ENCODE assay signal across 25 cellular contexts in the genomic region with DNA sequence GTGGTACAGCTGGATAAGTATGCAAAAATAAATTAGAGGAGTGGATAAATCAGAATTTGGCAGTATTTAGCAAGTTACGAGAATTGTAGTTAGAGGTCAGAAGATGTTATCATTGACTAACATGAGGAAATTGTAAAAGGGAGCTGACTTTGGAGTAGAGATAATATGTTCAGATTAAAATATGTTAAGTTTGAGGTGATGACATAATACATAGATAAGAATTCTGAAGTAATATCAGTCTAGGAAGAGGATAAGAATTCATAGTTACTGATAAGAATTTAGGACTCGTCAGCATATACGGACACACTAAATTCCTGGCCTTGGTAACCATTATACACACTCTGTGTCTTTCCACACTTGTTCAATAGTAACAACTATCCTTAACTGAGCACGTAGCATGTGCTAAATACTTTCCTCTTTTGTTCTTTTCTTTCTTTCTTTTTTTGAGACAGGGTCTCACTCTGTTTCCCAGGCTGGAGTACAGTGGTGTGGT. TPM values are rescaled to one million over a fixed set of nuclear protein-coding genes. Genes with fewer than 3 reads are reported as not detected.
DNase-seq lines count a peak whose midpoint lies in the region; ATAC-seq, FAIRE-seq and TF ChIP-seq lines count a peak whose summit lies in the region.
"Had no signal": no experiment of that assay in that cellular context is flagged by ENCODE, and none has a peak within 500 bp of the region (broad histone marks: within the 10 kb centered on the region; RNA-seq: fewer than 3 reads in every experiment).

No MANE protein-coding gene starts in this region.

- no peak overlapping the region for H4K8ac ChIP-seq in trophoblast cell (ENCODE audit: low read depth, low read length)

- H4K91ac ChIP-seq in trophoblast cell (ENCODE audit: low read depth, low read length): no peak overlapping the region

- no peak overlapping the region for H3K4me3 ChIP-seq in A549
- no peak overlapping the region for H3K4me3 ChIP-seq in brain microvascular endothelial cell (ENCODE audit: low read depth, low read length)
- no peak overlapping the region for H3K4me3 ChIP-seq in trophoblast cell (ENCODE audit: low read depth, low read length)
- H3K4me3 ChIP-seq in H7 (ENCODE audit: insufficient read depth, low read depth, low read length): no peak overlapping the region
- H3K4me3 ChIP-seq: BLaER1 treated with 17β-estradiol and CSF1 and Interleukin-3, amounts not matched to agents 10 nM and 100 nM had no signal

- TF ChIP-seq EP300 in A549 (IDR thresholded peaks at IDR 0.05): no peak

- no peak for ATAC-seq in A549
- ATAC-seq: HCT116 had no signal

- TF ChIP-seq RAD21 in A549 (conservative IDR thresholded peaks at IDR 0.05 in 1 of 2, IDR thresholded peaks at IDR 0.05 in 1 of 2): no peak

- H3K9me3 ChIP-seq in A549: no peaks in the 10 kb centered on the region
- H3K9me3 ChIP-seq in trophoblast cell (ENCODE audit: insufficient read depth, low read depth, low read length): no peaks in the 10 kb centered on the region
- H3K9me3 ChIP-seq: BE2C; BLaER1 treated with 17β-estradiol and CSF1 and Interleukin-3, amounts not matched to agents 10 nM and 100 nM had no signal

- no peak overlapping the region for H3K4me2 ChIP-seq in A549
- no peak overlapping the region for H3K4me2 ChIP-seq in trophoblast cell (ENCODE audit: low read length)
- H3K4me2 ChIP-seq: BLaER1 treated with 17β-estradiol and CSF1 and Interleukin-3, amounts not matched to agents 10 nM and 100 nM had no signal

- H3K23ac ChIP-seq in trophoblast cell (ENCODE audit: low read length): no peak overlapping the region

- no peak overlapping the region for H2AFZ ChIP-seq in trophoblast cell (ENCODE audit: insufficient read depth, low read length, poor library complexity)

- H3K9ac ChIP-seq in trophoblast cell (ENCODE audit: low read length): no peak overlapping the region
- H3K9ac ChIP-seq: BLaER1 treated with 17β-estradiol and CSF1 and Interleukin-3, amounts not matched to agents 10 nM and 100 nM had no signal

- H3K4ac ChIP-seq in trophoblast cell (ENCODE audit: low read depth, low read length): no peak overlapping the region

- H3K79me1 ChIP-seq in trophoblast cell (ENCODE audit: low read length): no peaks in the 10 kb centered on the region

- H3K27me3 Mint-ChIP-seq in activated T-helper 2 cell treated with anti-CD3 and anti-CD28 coated beads, Interferon-gamma antibody, Interleukin-2, Interleukin-4, amounts not matched to agents 10 μg/mL and 5 μg/mL and 100 μg/mL, durations not matched to agents 14 hours and 24 hours and 36 hours (ENCODE audit: low read depth): peaks cover 1% of the 10 kb centered on the region
- H3K27me3 Mint-ChIP-seq: CD4-positive, alpha-beta T cell; CD8-positive, alpha-beta memory T cell had no signal

- no peaks in the 10 kb centered on the region for H3K4me1 ChIP-seq in A549
- no peaks in the 10 kb centered on the region for H3K4me1 ChIP-seq in trophoblast cell (ENCODE audit: control insufficient read depth in 1 of 2, insufficient read depth in 2 of 2, low read length in 2 of 2)
- H3K4me1 ChIP-seq: BE2C had no signal

- H3K36me3 Mint-ChIP-seq in activated T-helper 2 cell treated with anti-CD3 and anti-CD28 coated beads, Interferon-gamma antibody, Interleukin-2, Interleukin-4, amounts not matched to agents 10 μg/mL and 5 μg/mL and 100 μg/mL, durations not matched to agents 14 hours and 24 hours and 36 hours (ENCODE audit: low read depth): no peaks in the 10 kb centered on the region
- H3K36me3 Mint-ChIP-seq: CD14-positive monocyte; CD8-positive, alpha-beta memory T cell had no signal

- peaks cover 13% of the 10 kb centered on the region for H3K4me1 Mint-ChIP-seq in activated T-helper 2 cell treated with anti-CD3 and anti-CD28 coated beads, Interferon-gamma antibody, Interleukin-2, Interleukin-4, amounts not matched to agents 10 μg/mL and 5 μg/mL and 100 μg/mL, durations not matched to agents 14 hours and 24 hours and 36 hours (ENCODE audit: low read depth)
- H3K4me1 Mint-ChIP-seq: CD14-positive monocyte, H9 had no signal

- in situ Hi-C loops in brain microvascular endothelial cell (cut with HindIII; ENCODE audit: low pct_ligation_motif_present, low sequenced_read_pairs): loop anchor here (25.0 kb wide), 1 partner anchor 117 kb away; no protein-coding TSS in a partner anchor

- no peaks in the 10 kb centered on the region for H3K9me3 Mint-ChIP-seq in activated T-helper 2 cell treated with anti-CD3 and anti-CD28 coated beads, Interferon-gamma antibody, Interleukin-2, Interleukin-4, amounts not matched to agents 10 μg/mL and 5 μg/mL and 100 μg/mL, durations not matched to agents 14 hours and 24 hours and 36 hours
- H3K9me3 Mint-ChIP-seq: CD14-positive monocyte; CD4-positive, alpha-beta T cell; CD8-positive, alpha-beta memory T cell; H9 had no signal

- H3K27me3 ChIP-seq in brain microvascular endothelial cell (replicated peaks) (no peaks in the 10 kb centered on the region), trophoblast cell (ENCODE audit: insufficient read depth, low read length) (no peaks in the 10 kb centered on the region), H7 (ENCODE audit: control insufficient read depth, insufficient read depth, low read length) (no peaks in the 10 kb centered on the region)
- H3K27me3 ChIP-seq: BE2C; BLaER1 treated with 17β-estradiol and CSF1 and Interleukin-3, amounts not matched to agents 10 nM and 100 nM had no signal

- TF ChIP-seq CTCF in A549 (IDR thresholded peaks at IDR 0.05) (no peak), brain microvascular endothelial cell (IDR thresholded peaks at IDR 0.05; ENCODE audit: low read depth, low read length, missing control alignments) (no peak)

- no peak overlapping the region for H3K27ac ChIP-seq in A549
- no peak overlapping the region for H3K27ac ChIP-seq in brain microvascular endothelial cell
- H3K27ac ChIP-seq in trophoblast cell (ENCODE audit: low read depth, low read length): no peak overlapping the region
- H3K27ac ChIP-seq: 22Rv1; BLaER1 treated with 17β-estradiol and CSF1 and Interleukin-3, amounts not matched to agents 10 nM and 100 nM had no signal

- no peak overlapping the region for H3K27ac Mint-ChIP-seq in activated T-helper 2 cell treated with anti-CD3 and anti-CD28 coated beads, Interferon-gamma antibody, Interleukin-2, Interleukin-4, amounts not matched to agents 10 μg/mL and 5 μg/mL and 100 μg/mL, durations not matched to agents 14 hours and 24 hours and 36 hours
- H3K27ac Mint-ChIP-seq: CD14-positive monocyte; CD4-positive, alpha-beta T cell; CD8-positive, alpha-beta memory T cell; H9 had no signal

- no peak overlapping the region for H4K12ac ChIP-seq in trophoblast cell (ENCODE audit: low read depth, low read length)

- no peak overlapping the region for H2BK120ac ChIP-seq in trophoblast cell (ENCODE audit: insufficient read depth, low read length, poor library complexity)

- CTCF ChIA-PET in A549 (lab: Yijun Ruan, JAX): interaction anchor here (1.5 kb wide), 1 partner anchor 372 kb away, joined by 3 read pairs; no protein-coding TSS in a partner anchor

- no peak for DNase-seq in A549 (ENCODE audit: low read depth in 1 of 2, low spot score in 1 of 2)
- peak; percentile 63 for DNase-seq in amniotic epithelial cell (ENCODE audit: low read depth)
- peak; percentile 12 for DNase-seq in brain microvascular endothelial cell
- DNase-seq in trophoblast cell: peak; percentile 14 to 78
- DNase-seq in H7: no peak
- no peak for DNase-seq in HK-2 (ENCODE audit: unreplicated experiment)
- DNase-seq in activated T-helper 2 cell treated with anti-CD3 and anti-CD28 coated beads, Interferon-gamma antibody, Interleukin-2, Interleukin-4, amounts not matched to agents 10 μg/mL and 5 μg/mL and 100 μg/mL, durations not matched to agents 14 hours and 24 hours and 36 hours (ENCODE audit: low spot score): no peak
- DNase-seq: ACHN; AML-193; BE2C; CD4-positive, alpha-beta T cell; CD8-positive, alpha-beta memory T cell; DMS 273 treated with DMSO at 0.1 percent for 48 hours; DMS79; EL; GDM1; H9 had no signal

- intact Hi-C loops in activated T-helper 2 cell treated with anti-CD3 and anti-CD28 coated beads, Interferon-gamma antibody, Interleukin-2, Interleukin-4, amounts not matched to agents 10 μg/mL and 5 μg/mL and 100 μg/mL, durations not matched to agents 14 hours and 24 hours and 36 hours (cut with micrococcal nuclease): no loop called here

- H3K36me3 ChIP-seq in brain microvascular endothelial cell (replicated peaks) (no peaks in the 10 kb centered on the region), trophoblast cell (ENCODE audit: control insufficient read depth in 1 of 2, insufficient read depth in 2 of 2, low read length in 2 of 2) (no peaks in the 10 kb centered on the region), H7 (replicated peaks; ENCODE audit: control insufficient read depth, insufficient read depth, low read length) (no peaks in the 10 kb centered on the region)
- H3K36me3 ChIP-seq: BE2C; BLaER1 treated with 17β-estradiol and CSF1 and Interleukin-3, amounts not matched to agents 10 nM and 100 nM had no signal

- H3K18ac ChIP-seq in trophoblast cell (ENCODE audit: low read length): no peak overlapping the region

- POLR2A ChIA-PET in A549 (lab: Yijun Ruan, JAX): no interaction called here

- no peak overlapping the region for H2BK12ac ChIP-seq in trophoblast cell (ENCODE audit: low read length)

- H2AK5ac ChIP-seq in trophoblast cell (ENCODE audit: low read length): no peak overlapping the region

- no peaks in the 10 kb centered on the region for H3K79me2 ChIP-seq in trophoblast cell (ENCODE audit: control insufficient read depth, insufficient read depth, low read length, poor library complexity)

- H3K4me3 Mint-ChIP-seq in activated T-helper 2 cell treated with anti-CD3 and anti-CD28 coated beads, Interferon-gamma antibody, Interleukin-2, Interleukin-4, amounts not matched to agents 10 μg/mL and 5 μg/mL and 100 μg/mL, durations not matched to agents 14 hours and 24 hours and 36 hours (ENCODE audit: low read depth): no peak overlapping the region
- H3K4me3 Mint-ChIP-seq: CD14-positive monocyte; CD4-positive, alpha-beta T cell; CD8-positive, alpha-beta memory T cell; H9 had no signal

- no peak overlapping the region for H2BK5ac ChIP-seq in trophoblast cell (ENCODE audit: low read depth, low read length, poor library complexity)

- 92% methylated on average over 4 of the region's 4 CpGs for WGBS in A549 (ENCODE audit: missing lambda C conversion rate)
- no CpG with 5 or more reads among the region's 4 CpGs for WGBS in trophoblast cell (ENCODE audit: extremely low coverage, insufficient coverage, insufficient read length)

- no peak for FAIRE-seq in A549 (lab: Jason Lieb, UNC)
- FAIRE-seq: A204.1, D721Med, GM12892, H1 had no signal

- H3K14ac ChIP-seq in trophoblast cell (ENCODE audit: low read length): no peak overlapping the region

- no peak for TF ChIP-seq POLR2A in A549 (IDR thresholded peaks at IDR 0.05; ENCODE audit: low read length)

RNA-seq across cellular contexts. Expression of a gene that starts 4.1 kb away (rescaled TPM):
- 0.11 TPM in 1 of 2 replicates, not detected in the other for polyA plus RNA-seq in A549 (2011; rRNA removed)
- polyA plus RNA-seq in A549 (2012; cell fraction: cytosol; rRNA removed): not detected in 2 replicates
- not detected in 2 replicates for polyA plus RNA-seq in A549 (2012; cell fraction: nucleus; rRNA removed)
- not detected in 3 replicates for polyA plus RNA-seq in A549 (2017; fragmentation: RNase III; extraction: RNeasy Plus Mini Kit Qiagen cat#74134 plus additional on column Dnase treatment)
- polyA minus RNA-seq in A549 (2011; rRNA and poly(A)+ RNA removed): not detected in 2 replicates
- polyA plus RNA-seq in trophoblast cell (2013): 0.05 and 0.10 TPM in 2 replicates
- not detected in 2 replicates for total RNA-seq in H7 (2014; rRNA removed; shearing (Covaris generic))
- total RNA-seq in activated T-helper 2 cell treated with anti-CD3 and anti-CD28 coated beads, Interferon-gamma antibody, Interleukin-2, Interleukin-4, amounts not matched to agents 10 μg/mL and 5 μg/mL and 100 μg/mL, durations not matched to agents 14 hours and 24 hours and 36 hours: not detected in 2 replicates
- total RNA-seq: CD8-positive, alpha-beta memory T cell; H1; H9 had no signal
- polyA plus RNA-seq: CD14-positive monocyte; CD8-positive, alpha-beta memory T cell; H1 had no signal

Comparison
In these comparisons a context has a peak if more than half of its experiments do, and no peak if none do; other contexts are left out.
1. DNase-seq: peak in amniotic epithelial cell (single experiment), brain microvascular endothelial cell (single experiment) and trophoblast cell (2 of 2); none in A549 (0 of 2), H7 (single experiment), HK-2 (single experiment) and activated T-helper 2 cell treated with anti-CD3 and anti-CD28 coated beads, Interferon-gamma antibody, Interleukin-2, Interleukin-4, amounts not matched to agents 10 μg/mL and 5 μg/mL and 100 μg/mL, durations not matched to agents 14 hours and 24 hours and 36 hours (single experiment).